In the genomic region with DNA sequence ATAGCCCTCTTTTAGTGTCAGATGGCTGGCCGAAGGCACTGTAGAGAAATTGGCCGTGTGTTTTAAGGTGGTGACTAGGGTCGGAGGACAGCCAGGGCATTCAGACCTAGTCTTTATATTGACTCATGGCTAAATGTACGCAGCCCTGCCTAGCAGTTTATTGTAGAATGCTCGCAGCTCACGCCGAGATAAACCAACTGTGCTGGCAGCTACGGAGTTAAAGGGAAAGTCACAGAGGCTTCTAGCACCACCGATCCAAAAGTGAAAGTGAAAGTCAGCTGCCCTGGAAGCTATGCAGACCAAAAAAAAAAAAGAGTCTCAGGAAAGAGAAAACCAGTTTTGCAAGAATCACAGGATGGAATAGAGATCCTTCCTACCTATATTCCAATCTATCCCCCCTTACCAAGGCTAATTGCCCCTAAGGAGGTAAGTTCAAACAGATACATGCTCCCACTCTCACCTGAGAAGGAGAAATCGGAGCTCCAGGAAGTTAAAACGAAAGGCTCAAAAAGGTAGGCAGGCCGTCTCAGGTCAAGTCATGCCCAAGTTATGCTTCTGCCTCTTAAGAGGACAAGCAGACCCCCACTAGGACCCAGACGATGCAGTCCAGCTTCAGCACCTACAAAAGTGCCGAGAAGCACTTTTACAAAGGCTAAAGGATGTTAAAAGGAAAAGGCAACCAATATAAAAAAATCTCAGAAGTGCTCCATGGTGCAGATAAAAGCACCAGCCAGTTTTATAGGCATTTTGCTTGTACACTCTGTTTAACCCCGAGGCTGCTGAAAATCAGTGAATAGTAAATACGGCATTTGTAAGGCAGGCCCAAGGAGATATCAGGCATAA, we compare ENCODE assay signal across 1 cellular context.
A peak's percentile ranks its signal among the peaks of the same experiment; 100 is the strongest.
TF ChIP-seq lines count a peak whose summit lies in the region.

No MANE protein-coding gene starts in this region.

TF ChIP-seq in HCT116, 20 proteins besides CTCF, POLR2A, EP300 and RAD21 (continued from another document):
- no peak for TF ChIP-seq EZH2phosphoT487 (IDR thresholded peaks at IDR 0.05; ENCODE audit: borderline replicate concordance)
- no peak for TF ChIP-seq YY1 (IDR thresholded peaks at IDR 0.05; ENCODE audit: extremely low read depth, insufficient replicate concordance, low read depth, low read length)
- peak; percentile 53; the same call in 1 of the 2 replicates for TF ChIP-seq CEBPB (IDR thresholded peaks at IDR 0.05; ENCODE audit: low read depth)
- TF ChIP-seq POLR2AphosphoS5 (IDR thresholded peaks at IDR 0.05; ENCODE audit: low read depth, low read length): peak; percentile 58; the same call in 1 of the 2 replicates
- no peak for TF ChIP-seq EGR1 (IDR thresholded peaks at IDR 0.05; ENCODE audit: low read depth)
- TF ChIP-seq ZBTB33 (IDR thresholded peaks at IDR 0.05; ENCODE audit: extremely low read depth, insufficient replicate concordance, low read length): no peak
- TF ChIP-seq ZNF274 (IDR thresholded peaks at IDR 0.05; ENCODE audit: low read depth, low read length): no peak
- TF ChIP-seq CBX3 (IDR thresholded peaks at IDR 0.05; ENCODE audit: low read depth): peak; percentile 59; the same call in 1 of the 2 replicates
- no peak for TF ChIP-seq REST (IDR thresholded peaks at IDR 0.05; ENCODE audit: low read depth)
- TF ChIP-seq ATF3 (IDR thresholded peaks at IDR 0.05): no peak
- TF ChIP-seq JUND (IDR thresholded peaks at IDR 0.05): peak; percentile 45; the same call in 1 of the 2 replicates
- no peak for TF ChIP-seq ZFX (IDR thresholded peaks at IDR 0.05)
- peak; percentile 64 for TF ChIP-seq MAX (IDR thresholded peaks at IDR 0.05)
